Comparison of ENCODE assay signal across 1 cellular context in the genomic region with DNA sequence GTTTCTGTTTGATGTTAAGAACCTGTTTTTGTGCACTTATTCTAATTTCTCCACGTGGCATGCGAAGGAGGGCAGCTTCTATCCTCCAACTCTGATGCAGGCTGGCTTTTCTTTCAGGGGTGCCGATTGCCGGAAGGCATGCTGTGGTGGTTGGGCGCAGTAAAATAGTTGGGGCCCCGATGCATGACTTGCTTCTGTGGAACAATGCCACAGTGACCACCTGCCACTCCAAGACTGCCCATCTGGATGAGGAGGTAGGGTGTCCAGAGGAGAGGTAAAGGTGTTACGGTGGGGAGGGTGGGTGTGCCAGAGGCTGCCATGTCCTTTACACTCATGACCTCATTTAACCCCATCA.
TF ChIP-seq lines count a peak whose summit lies in the region.

No MANE protein-coding gene starts in this region.

TF ChIP-seq in GM12878, 131 proteins besides CTCF, POLR2A, EP300 and RAD21:
- TF ChIP-seq YBX1 (IDR thresholded peaks at IDR 0.05) (no peak), SIX5 (IDR thresholded peaks at IDR 0.05; ENCODE audit: low read depth, low read length, severe bottlenecking) (no peak), SPI1 (IDR thresholded peaks at IDR 0.05; ENCODE audit: borderline replicate concordance, insufficient read depth, low read depth, low read length) (no peak), EED (IDR thresholded peaks at IDR 0.05; ENCODE audit: low read depth) (no peak), CEBPB (IDR thresholded peaks at IDR 0.05; ENCODE audit: borderline replicate concordance in 1 of 2, low read depth in 2 of 2, low read length in 2 of 2) (no peak), EZH2 (IDR thresholded peaks at IDR 0.05; ENCODE audit: borderline replicate concordance, control insufficient read depth, low read depth, low read length) (no peak), STAT1 (conservative IDR thresholded peaks at IDR 0.05) (no peak), TARDBP (IDR thresholded peaks at IDR 0.05; ENCODE audit: borderline replicate concordance) (no peak), ZZZ3 (IDR thresholded peaks at IDR 0.05; ENCODE audit: control insufficient read depth, insufficient read length, low read depth) (no peak)
- TF ChIP-seq, protein P1, sequence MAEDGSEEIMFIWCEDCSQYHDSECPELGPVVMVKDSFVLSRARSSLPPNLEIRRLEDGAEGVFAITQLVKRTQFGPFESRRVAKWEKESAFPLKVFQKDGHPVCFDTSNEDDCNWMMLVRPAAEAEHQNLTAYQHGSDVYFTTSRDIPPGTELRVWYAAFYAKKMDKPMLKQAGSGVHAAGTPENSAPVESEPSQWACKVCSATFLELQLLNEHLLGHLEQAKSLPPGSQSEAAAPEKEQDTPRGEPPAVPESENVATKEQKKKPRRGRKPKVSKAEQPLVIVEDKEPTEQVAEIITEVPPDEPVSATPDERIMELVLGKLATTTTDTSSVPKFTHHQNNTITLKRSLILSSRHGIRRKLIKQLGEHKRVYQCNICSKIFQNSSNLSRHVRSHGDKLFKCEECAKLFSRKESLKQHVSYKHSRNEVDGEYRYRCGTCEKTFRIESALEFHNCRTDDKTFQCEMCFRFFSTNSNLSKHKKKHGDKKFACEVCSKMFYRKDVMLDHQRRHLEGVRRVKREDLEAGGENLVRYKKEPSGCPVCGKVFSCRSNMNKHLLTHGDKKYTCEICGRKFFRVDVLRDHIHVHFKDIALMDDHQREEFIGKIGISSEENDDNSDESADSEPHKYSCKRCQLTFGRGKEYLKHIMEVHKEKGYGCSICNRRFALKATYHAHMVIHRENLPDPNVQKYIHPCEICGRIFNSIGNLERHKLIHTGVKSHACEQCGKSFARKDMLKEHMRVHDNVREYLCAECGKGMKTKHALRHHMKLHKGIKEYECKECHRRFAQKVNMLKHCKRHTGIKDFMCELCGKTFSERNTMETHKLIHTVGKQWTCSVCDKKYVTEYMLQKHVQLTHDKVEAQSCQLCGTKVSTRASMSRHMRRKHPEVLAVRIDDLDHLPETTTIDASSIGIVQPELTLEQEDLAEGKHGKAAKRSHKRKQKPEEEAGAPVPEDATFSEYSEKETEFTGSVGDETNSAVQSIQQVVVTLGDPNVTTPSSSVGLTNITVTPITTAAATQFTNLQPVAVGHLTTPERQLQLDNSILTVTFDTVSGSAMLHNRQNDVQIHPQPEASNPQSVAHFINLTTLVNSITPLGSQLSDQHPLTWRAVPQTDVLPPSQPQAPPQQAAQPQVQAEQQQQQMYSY (CRISPR knock-in tag; IDR thresholded peaks at IDR 0.05) = no peak
- TF ChIP-seq, protein P2, sequence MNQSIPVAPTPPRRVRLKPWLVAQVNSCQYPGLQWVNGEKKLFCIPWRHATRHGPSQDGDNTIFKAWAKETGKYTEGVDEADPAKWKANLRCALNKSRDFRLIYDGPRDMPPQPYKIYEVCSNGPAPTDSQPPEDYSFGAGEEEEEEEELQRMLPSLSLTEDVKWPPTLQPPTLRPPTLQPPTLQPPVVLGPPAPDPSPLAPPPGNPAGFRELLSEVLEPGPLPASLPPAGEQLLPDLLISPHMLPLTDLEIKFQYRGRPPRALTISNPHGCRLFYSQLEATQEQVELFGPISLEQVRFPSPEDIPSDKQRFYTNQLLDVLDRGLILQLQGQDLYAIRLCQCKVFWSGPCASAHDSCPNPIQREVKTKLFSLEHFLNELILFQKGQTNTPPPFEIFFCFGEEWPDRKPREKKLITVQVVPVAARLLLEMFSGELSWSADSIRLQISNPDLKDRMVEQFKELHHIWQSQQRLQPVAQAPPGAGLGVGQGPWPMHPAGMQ (IDR thresholded peaks at IDR 0.05; ENCODE audit: borderline replicate concordance) = no peak
- TF ChIP-seq, protein P3, sequence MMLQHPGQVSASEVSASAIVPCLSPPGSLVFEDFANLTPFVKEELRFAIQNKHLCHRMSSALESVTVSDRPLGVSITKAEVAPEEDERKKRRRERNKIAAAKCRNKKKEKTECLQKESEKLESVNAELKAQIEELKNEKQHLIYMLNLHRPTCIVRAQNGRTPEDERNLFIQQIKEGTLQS (IDR thresholded peaks at IDR 0.05; ENCODE audit: borderline replicate concordance, extremely low read depth, low read depth, low read length) = no peak
- TF ChIP-seq, protein P4, sequence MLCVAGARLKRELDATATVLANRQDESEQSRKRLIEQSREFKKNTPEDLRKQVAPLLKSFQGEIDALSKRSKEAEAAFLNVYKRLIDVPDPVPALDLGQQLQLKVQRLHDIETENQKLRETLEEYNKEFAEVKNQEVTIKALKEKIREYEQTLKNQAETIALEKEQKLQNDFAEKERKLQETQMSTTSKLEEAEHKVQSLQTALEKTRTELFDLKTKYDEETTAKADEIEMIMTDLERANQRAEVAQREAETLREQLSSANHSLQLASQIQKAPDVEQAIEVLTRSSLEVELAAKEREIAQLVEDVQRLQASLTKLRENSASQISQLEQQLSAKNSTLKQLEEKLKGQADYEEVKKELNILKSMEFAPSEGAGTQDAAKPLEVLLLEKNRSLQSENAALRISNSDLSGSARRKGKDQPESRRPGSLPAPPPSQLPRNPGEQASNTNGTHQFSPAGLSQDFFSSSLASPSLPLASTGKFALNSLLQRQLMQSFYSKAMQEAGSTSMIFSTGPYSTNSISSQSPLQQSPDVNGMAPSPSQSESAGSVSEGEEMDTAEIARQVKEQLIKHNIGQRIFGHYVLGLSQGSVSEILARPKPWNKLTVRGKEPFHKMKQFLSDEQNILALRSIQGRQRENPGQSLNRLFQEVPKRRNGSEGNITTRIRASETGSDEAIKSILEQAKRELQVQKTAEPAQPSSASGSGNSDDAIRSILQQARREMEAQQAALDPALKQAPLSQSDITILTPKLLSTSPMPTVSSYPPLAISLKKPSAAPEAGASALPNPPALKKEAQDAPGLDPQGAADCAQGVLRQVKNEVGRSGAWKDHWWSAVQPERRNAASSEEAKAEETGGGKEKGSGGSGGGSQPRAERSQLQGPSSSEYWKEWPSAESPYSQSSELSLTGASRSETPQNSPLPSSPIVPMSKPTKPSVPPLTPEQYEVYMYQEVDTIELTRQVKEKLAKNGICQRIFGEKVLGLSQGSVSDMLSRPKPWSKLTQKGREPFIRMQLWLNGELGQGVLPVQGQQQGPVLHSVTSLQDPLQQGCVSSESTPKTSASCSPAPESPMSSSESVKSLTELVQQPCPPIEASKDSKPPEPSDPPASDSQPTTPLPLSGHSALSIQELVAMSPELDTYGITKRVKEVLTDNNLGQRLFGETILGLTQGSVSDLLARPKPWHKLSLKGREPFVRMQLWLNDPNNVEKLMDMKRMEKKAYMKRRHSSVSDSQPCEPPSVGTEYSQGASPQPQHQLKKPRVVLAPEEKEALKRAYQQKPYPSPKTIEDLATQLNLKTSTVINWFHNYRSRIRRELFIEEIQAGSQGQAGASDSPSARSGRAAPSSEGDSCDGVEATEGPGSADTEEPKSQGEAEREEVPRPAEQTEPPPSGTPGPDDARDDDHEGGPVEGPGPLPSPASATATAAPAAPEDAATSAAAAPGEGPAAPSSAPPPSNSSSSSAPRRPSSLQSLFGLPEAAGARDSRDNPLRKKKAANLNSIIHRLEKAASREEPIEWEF (IDR thresholded peaks at IDR 0.05; ENCODE audit: insufficient replicate concordance, low read depth, low read length) = no peak
- TF ChIP-seq, protein P5, sequence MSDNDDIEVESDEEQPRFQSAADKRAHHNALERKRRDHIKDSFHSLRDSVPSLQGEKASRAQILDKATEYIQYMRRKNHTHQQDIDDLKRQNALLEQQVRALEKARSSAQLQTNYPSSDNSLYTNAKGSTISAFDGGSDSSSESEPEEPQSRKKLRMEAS (IDR thresholded peaks at IDR 0.05; ENCODE audit: low read depth, low read length) = no peak
